Comparison of ENCODE assay signal across 20 cellular contexts in the genomic region with DNA sequence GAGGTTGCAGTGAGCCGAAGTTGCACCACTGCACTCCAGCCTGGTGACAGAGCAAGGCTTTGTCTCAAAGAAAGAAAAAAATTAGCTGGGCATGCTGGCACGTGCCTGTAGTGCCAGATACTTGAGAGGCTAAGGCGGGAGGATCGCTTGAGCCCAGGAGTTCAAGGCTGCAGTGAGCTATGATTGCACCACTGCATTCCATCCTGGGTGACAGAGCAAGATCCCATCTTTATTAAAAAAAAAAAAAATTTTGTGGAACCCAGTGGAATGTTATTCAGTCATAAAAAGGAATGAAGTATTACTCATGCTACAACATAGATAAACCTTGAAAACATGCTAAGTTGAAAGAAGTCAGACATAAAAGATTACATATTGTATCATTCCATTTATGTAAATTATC. TPM values are rescaled to one million over a fixed set of nuclear protein-coding genes. Genes with fewer than 3 reads are reported as not detected.
DNase-seq lines count a peak whose midpoint lies in the region; ATAC-seq and TF ChIP-seq lines count a peak whose summit lies in the region.
"Had no signal": no experiment of that assay in that cellular context is flagged by ENCODE, and none has a peak within 500 bp of the region (broad histone marks: within the 10 kb centered on the region; RNA-seq: fewer than 3 reads in every experiment).

No MANE protein-coding gene starts in this region.

- no peak overlapping the region for H3K27ac ChIP-seq in HEK293 (ENCODE audit: extremely low read depth, low read depth, low read length)
- H3K27ac ChIP-seq in VCaP = peak overlapping the region; percentile 23; the same call in 1 of the 2 replicates
- H3K27ac ChIP-seq in sigmoid colon = no peak overlapping the region
- H3K27ac ChIP-seq: cardiac muscle cell, lower lobe of right lung, skin epidermis had no signal

- WGBS in sigmoid colon, 2 donors = 87 to 88% methylated on average over 4 of the region's 4 CpGs

- no peak for TF ChIP-seq EP300 in sigmoid colon (IDR thresholded peaks at IDR 0.05)

- DNase-seq in fibroblast of mammary gland (ENCODE audit: low read depth) = peak; percentile 28
- DNase-seq in sigmoid colon = peak; percentile 15
- no peak for DNase-seq in activated naive CD4-positive, alpha-beta T cell (lab: John Stamatoyannopoulos, UW)
- DNase-seq in SHP77 (lab: John Stamatoyannopoulos, UW) = no peak
- DNase-seq: activated B cell treated with CpG ODN at 0.5 μM for 24 hours; activated CD4-positive, alpha-beta T cell treated with anti-CD3 and anti-CD28 coated beads, Interleukin-2, amount 50 U/mL, for 48 hours; activated effector memory CD4-positive, alpha-beta T cell treated with anti-CD3 and anti-CD28 coated beads, Interleukin-2, amount 50 U/mL, for 16 hours; CD4-positive, alpha-beta memory T cell; hippocampal formation; lower lobe of right lung; NCI-H2081 treated with DMSO at 0.1 percent for 48 hours; NCI-H526 treated with DMSO at 0.1 percent for 48 hours; stimulated activated CD4-positive, alpha-beta T cell treated with anti-CD3 and anti-CD28 coated beads, Interleukin-1b, Interleukin-23, amount 100 ng/mL, for 48 hours had no signal

- H3K4me3 ChIP-seq in HEK293 (ENCODE audit: low read depth, low read length) (no peak overlapping the region), fibroblast of mammary gland (ENCODE audit: control insufficient read depth, low read depth, low read length) (no peak overlapping the region), sigmoid colon (no peak overlapping the region)
- H3K4me3 ChIP-seq: cardiac muscle cell, lower lobe of right lung, skin epidermis had no signal

- TF ChIP-seq POLR2A in sigmoid colon (IDR thresholded peaks at IDR 0.05) = no peak

- CTCF ChIA-PET in HEK293 (lab: Yijun Ruan, JAX) = interaction anchor here (0.6 to 2.0 kb wide), 3 partner anchors 9 to 132 kb away, joined by 3 to 11 read pairs (median 4); no protein-coding TSS in a partner anchor

- POLR2A ChIA-PET in HEK293 (lab: Yijun Ruan, JAX) = no interaction called here

- H3K27me3 ChIP-seq in sigmoid colon = no peaks in the 10 kb centered on the region
- H3K27me3 ChIP-seq: cardiac muscle cell had no signal

- TF ChIP-seq CTCF in HEK293 (tag by site-specific recombination; IDR thresholded peaks at IDR 0.05) = no peak
- TF ChIP-seq CTCF in VCaP (conservative IDR thresholded peaks at IDR 0.05) = no peak
- no peak for TF ChIP-seq CTCF in fibroblast of mammary gland (conservative IDR thresholded peaks at IDR 0.05; ENCODE audit: control insufficient read depth, insufficient read depth, low read depth, low read length)
- TF ChIP-seq CTCF in sigmoid colon (IDR thresholded peaks at IDR 0.05) = no peak

- intact Hi-C loops in sigmoid colon (cut with DNase I) = no loop called here

- H3K36me3 ChIP-seq in HEK293 (ENCODE audit: control insufficient read depth in 2 of 2, insufficient read depth in 1 of 2, low read length in 2 of 2) (no peaks in the 10 kb centered on the region), sigmoid colon (no peaks in the 10 kb centered on the region)
- H3K36me3 ChIP-seq: cardiac muscle cell, lower lobe of right lung had no signal

- no peak for ATAC-seq in GM19455 (IDR thresholded peaks at IDR 0.05; ENCODE audit: unreplicated experiment)
- ATAC-seq: lower lobe of right lung; SK-N-SH treated with all-trans-retinoic acid at 6 μM for 48 hours; stimulated activated memory B cell treated with anti-CD40 and anti-IgM and Interleukin-4, amounts not matched to agents 10 μg/mL and 1 μg/mL and 100 μg/mL, for 72 hours had no signal

- H3K4me1 ChIP-seq in HEK293 (ENCODE audit: control insufficient read depth, insufficient read depth, low read length) = no peaks in the 10 kb centered on the region
- no peaks in the 10 kb centered on the region for H3K4me1 ChIP-seq in sigmoid colon
- H3K4me1 ChIP-seq: lower lobe of right lung had no signal

- H3K9me3 ChIP-seq in HEK293 (ENCODE audit: control insufficient read depth, insufficient read depth, low read depth, low read length) (no peaks in the 10 kb centered on the region), sigmoid colon (no peaks in the 10 kb centered on the region)
- H3K9me3 ChIP-seq: lower lobe of right lung had no signal

TF ChIP-seq in HEK293, 187 proteins besides CTCF, POLR2A, EP300 and RAD21:
- TF ChIP-seq FEZF1 (tag by site-specific recombination; IDR thresholded peaks at IDR 0.05) (no peak), ZNF37A (tag by site-specific recombination; IDR thresholded peaks at IDR 0.05) (no peak), ZNF391 (tag by site-specific recombination; IDR thresholded peaks at IDR 0.05; ENCODE audit: borderline replicate concordance, low read depth) (no peak), ZNF585B (tag by site-specific recombination; IDR thresholded peaks at IDR 0.05) (no peak), ZNF558 (tag by site-specific recombination; IDR thresholded peaks at IDR 0.05) (no peak), ZNF366 (tag by site-specific recombination; conservative IDR thresholded peaks at IDR 0.05) (no peak), ZNF785 (tag by site-specific recombination; IDR thresholded peaks at IDR 0.05) (no peak), ZNF146 (tag by site-specific recombination; IDR thresholded peaks at IDR 0.05) (0 out of 2 replicates have a peak, but pooled peaks have one; percentile 3), ZNF704 (tag by site-specific recombination; IDR thresholded peaks at IDR 0.05) (no peak)
- TF ChIP-seq, protein P1, sequence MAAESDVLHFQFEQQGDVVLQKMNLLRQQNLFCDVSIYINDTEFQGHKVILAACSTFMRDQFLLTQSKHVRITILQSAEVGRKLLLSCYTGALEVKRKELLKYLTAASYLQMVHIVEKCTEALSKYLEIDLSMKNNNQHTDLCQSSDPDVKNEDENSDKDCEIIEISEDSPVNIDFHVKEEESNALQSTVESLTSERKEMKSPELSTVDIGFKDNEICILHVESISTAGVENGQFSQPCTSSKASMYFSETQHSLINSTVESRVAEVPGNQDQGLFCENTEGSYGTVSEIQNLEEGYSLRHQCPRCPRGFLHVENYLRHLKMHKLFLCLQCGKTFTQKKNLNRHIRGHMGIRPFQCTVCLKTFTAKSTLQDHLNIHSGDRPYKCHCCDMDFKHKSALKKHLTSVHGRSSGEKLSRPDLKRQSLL (tag by site-specific recombination; IDR thresholded peaks at IDR 0.05) = 0 out of 2 replicates have a peak, but pooled peaks have one; percentile 11
- TF ChIP-seq, protein P2, sequence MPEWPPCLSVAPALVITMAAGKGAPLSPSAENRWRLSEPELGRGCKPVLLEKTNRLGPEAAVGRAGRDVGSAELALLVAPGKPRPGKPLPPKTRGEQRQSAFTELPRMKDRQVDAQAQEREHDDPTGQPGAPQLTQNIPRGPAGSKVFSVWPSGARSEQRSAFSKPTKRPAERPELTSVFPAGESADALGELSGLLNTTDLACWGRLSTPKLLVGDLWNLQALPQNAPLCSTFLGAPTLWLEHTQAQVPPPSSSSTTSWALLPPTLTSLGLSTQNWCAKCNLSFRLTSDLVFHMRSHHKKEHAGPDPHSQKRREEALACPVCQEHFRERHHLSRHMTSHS (tag by site-specific recombination; IDR thresholded peaks at IDR 0.05) = no peak

RNA-seq across cellular contexts. Expression of gene ERBB3, which starts 8.3 kb away (rescaled TPM):
- 10 to 100 TPM; 10.2 to 21.4 (median 19.0) TPM for total RNA-seq in sigmoid colon
- polyA plus RNA-seq in sigmoid colon = 10 to 100 TPM; 31.8 to 69.8 (median 37.0) TPM
- total RNA-seq: activated B cell treated with CpG ODN at 0.5 μM for 24 hours had no signal

RNA-seq across cellular contexts. Expression of gene RPS26, which starts 29.9 kb away (rescaled TPM):
- total RNA-seq in sigmoid colon = 1,000 to 10,000 TPM in 2 of 4 donors, 100 to 1,000 TPM in 2; 130 to 3,746 (median 1,580) TPM
- 1,000 to 10,000 TPM; 1,901 to 2,147 (median 2,067) TPM for polyA plus RNA-seq in sigmoid colon

RNA-seq across cellular contexts. Expression of gene PA2G4, which starts 32.7 kb away (rescaled TPM):
- 100 to 1,000 TPM in 3 of 4 donors, 10 to 100 TPM in 1; 52.9 to 157 (median 110) TPM for total RNA-seq in sigmoid colon
- polyA plus RNA-seq in sigmoid colon = 100 to 1,000 TPM in 1 of 3 donors, 10 to 100 TPM in 2; 68.4 to 136 (median 73.9) TPM

RNA-seq across cellular contexts. Expression of gene RPL41, which starts 44.8 kb away (rescaled TPM):
- 1,000 to 10,000 TPM; 1,926 to 5,407 (median 3,655) TPM for total RNA-seq in sigmoid colon
- polyA plus RNA-seq in sigmoid colon = 1,000 to 10,000 TPM; 6,021 to 9,845 (median 6,338) TPM

RNA-seq across cellular contexts. Expression of gene ZC3H10, which starts 46.4 kb away (rescaled TPM):
- 1 to 10 TPM; 3.9 to 6.9 (median 4.8) TPM for total RNA-seq in sigmoid colon
- polyA plus RNA-seq in sigmoid colon = 1 to 10 TPM; 1.2 to 3.8 (median 1.4) TPM

Comparison
In these comparisons a context has a peak if more than half of its experiments do, and no peak if none do; other contexts are left out.
1. DNase-seq: peak in fibroblast of mammary gland (single experiment) and sigmoid colon (single experiment); none in activated naive CD4-positive, alpha-beta T cell (0 of 4) and SHP77 (0 of 2).